ENCODE assay signal across 9 cellular contexts in genomic region chr3:98556164-98557130, GRCh38. TPM values are rescaled to one million over a fixed set of nuclear protein-coding genes. Genes with fewer than 3 reads are reported as not detected.
DNase-seq lines count a peak whose midpoint lies in the region; ATAC-seq and TF ChIP-seq lines count a peak whose summit lies in the region.
"Had no signal": no experiment of that assay in that cellular context is flagged by ENCODE, and none has a peak within 500 bp of the region (broad histone marks: within the 10 kb centered on the region; RNA-seq: fewer than 3 reads in every experiment).

No MANE protein-coding gene starts in this region.

- peak overlapping the region; percentile 97 for H3K27ac Mint-ChIP-seq in activated CD8-positive, alpha-beta T cell treated with anti-CD3 and anti-CD28 coated beads for 36 hours

- intact Hi-C loops in activated CD8-positive, alpha-beta T cell treated with anti-CD3 and anti-CD28 coated beads for 36 hours (cut with micrococcal nuclease), result loop anchor here (1.0 to 2.0 kb wide), 3 partner anchors 9 to 34 kb away; partner anchors contain the start of gene CLDND1

- H3K4me3 Mint-ChIP-seq in activated CD8-positive, alpha-beta T cell treated with anti-CD3 and anti-CD28 coated beads for 36 hours, result peak overlapping the region; percentile 67

- H3K9me3 Mint-ChIP-seq in activated CD8-positive, alpha-beta T cell treated with anti-CD3 and anti-CD28 coated beads for 36 hours, result peaks cover 3% of the 10 kb centered on the region

- TF ChIP-seq CTCF in activated CD8-positive, alpha-beta T cell treated with anti-CD3 and anti-CD28 coated beads for 36 hours (IDR thresholded peaks at IDR 0.05), result no peak

- POLR2A ChIA-PET in activated CD8-positive, alpha-beta T cell treated with anti-CD3 and anti-CD28 coated beads for 36 hours (lab: Charles Lee), result interaction anchor here (1.1 to 13.9 kb wide), 9 partner anchors 9 to 42 kb away, joined by 4 to 204 read pairs (median 10); partner anchors contain the start of genes CLDND1, CPOX and GPR15

- CTCF ChIA-PET in activated CD8-positive, alpha-beta T cell treated with anti-CD3 and anti-CD28 coated beads for 36 hours (lab: Charles Lee), result interaction anchor here (1.3 to 2.2 kb wide), 4 partner anchors 11 to 34 kb away, joined by 3 to 10 read pairs (median 6); partner anchors contain the start of gene CLDND1

- peak; percentile 91 for DNase-seq in activated CD8-positive, alpha-beta T cell treated with anti-CD3 and anti-CD28 coated beads for 36 hours
- DNase-seq in stimulated activated CD4-positive, alpha-beta T cell treated with anti-CD3 and anti-CD28 coated beads, Interleukin-12 subunit alpha, Interleukin-12 subunit beta, amount 100 ng/mL, for 48 hours (ENCODE audit: low read depth in 2 of 3, low spot score in 1 of 3), result peak; percentile 62 to 77 (median 65)
- DNase-seq in RKO (ENCODE audit: low spot score), result no peak
- no peak for DNase-seq in NCI-H226
- no peak for DNase-seq in DMS53 treated with DMSO at 0.1 percent for 48 hours (lab: John Stamatoyannopoulos, UW; ENCODE audit: unreplicated experiment)

- H3K36me3 Mint-ChIP-seq in activated CD8-positive, alpha-beta T cell treated with anti-CD3 and anti-CD28 coated beads for 36 hours (ENCODE audit: low read depth), result peaks cover 30% of the 10 kb centered on the region

- peaks cover 82% of the 10 kb centered on the region for H3K4me1 Mint-ChIP-seq in activated CD8-positive, alpha-beta T cell treated with anti-CD3 and anti-CD28 coated beads for 36 hours (ENCODE audit: low read depth)

- no peaks in the 10 kb centered on the region for H3K27me3 Mint-ChIP-seq in activated CD8-positive, alpha-beta T cell treated with anti-CD3 and anti-CD28 coated beads for 36 hours

- ATAC-seq in GM19397 (IDR thresholded peaks at IDR 0.05; ENCODE audit: unreplicated experiment), result peak; percentile 73
- ATAC-seq in HG03342 (IDR thresholded peaks at IDR 0.05; ENCODE audit: unreplicated experiment), result peak; percentile 78
- peak; percentile 73 for ATAC-seq in activated CD8-positive, alpha-beta T cell treated with anti-CD3 and anti-CD28 coated beads for 36 hours

RNA-seq across cellular contexts. Expression of gene GPR15, which starts 24.7 kb away (rescaled TPM):
- total RNA-seq in activated CD8-positive, alpha-beta T cell treated with anti-CD3 and anti-CD28 coated beads for 36 hours, result 1 to 10 TPM; 1.4 to 2.2 TPM
- total RNA-seq: renal cortical epithelial cell had no signal

RNA-seq across cellular contexts. Expression of gene CLDND1, which starts 33.7 kb away (rescaled TPM):
- 100 to 1,000 TPM; 190 to 198 TPM for total RNA-seq in activated CD8-positive, alpha-beta T cell treated with anti-CD3 and anti-CD28 coated beads for 36 hours

RNA-seq across cellular contexts. Expression of gene CPOX, which starts 37.0 kb away (rescaled TPM):
- 10 to 100 TPM; 40.5 to 45.3 TPM for total RNA-seq in activated CD8-positive, alpha-beta T cell treated with anti-CD3 and anti-CD28 coated beads for 36 hours

RNA-seq across cellular contexts. Expression of gene OR5K2, which starts 59.0 kb away (rescaled TPM):
- total RNA-seq in activated CD8-positive, alpha-beta T cell treated with anti-CD3 and anti-CD28 coated beads for 36 hours, result not detected
- total RNA-seq: activated CD8-positive, alpha-beta memory T cell treated with anti-CD3 and anti-CD28 coated beads for 36 hours; renal cortical epithelial cell had no signal

Comparison
In these comparisons a context has a peak if more than half of its experiments do, and no peak if none do; other contexts are left out.
1. DNase-seq: peak in activated CD8-positive, alpha-beta T cell treated with anti-CD3 and anti-CD28 coated beads for 36 hours (single experiment) and stimulated activated CD4-positive, alpha-beta T cell treated with anti-CD3 and anti-CD28 coated beads, Interleukin-12 subunit alpha, Interleukin-12 subunit beta, amount 100 ng/mL, for 48 hours (3 of 3); none in RKO (single experiment), NCI-H226 (single experiment) and DMS53 treated with DMSO at 0.1 percent for 48 hours (single experiment).
2. Peak in every context shown above with its lines, with median percentiles within 50 percentile points of each other: ATAC-seq.